ENCODE assay signal across 2 cellular contexts in the genomic region with DNA sequence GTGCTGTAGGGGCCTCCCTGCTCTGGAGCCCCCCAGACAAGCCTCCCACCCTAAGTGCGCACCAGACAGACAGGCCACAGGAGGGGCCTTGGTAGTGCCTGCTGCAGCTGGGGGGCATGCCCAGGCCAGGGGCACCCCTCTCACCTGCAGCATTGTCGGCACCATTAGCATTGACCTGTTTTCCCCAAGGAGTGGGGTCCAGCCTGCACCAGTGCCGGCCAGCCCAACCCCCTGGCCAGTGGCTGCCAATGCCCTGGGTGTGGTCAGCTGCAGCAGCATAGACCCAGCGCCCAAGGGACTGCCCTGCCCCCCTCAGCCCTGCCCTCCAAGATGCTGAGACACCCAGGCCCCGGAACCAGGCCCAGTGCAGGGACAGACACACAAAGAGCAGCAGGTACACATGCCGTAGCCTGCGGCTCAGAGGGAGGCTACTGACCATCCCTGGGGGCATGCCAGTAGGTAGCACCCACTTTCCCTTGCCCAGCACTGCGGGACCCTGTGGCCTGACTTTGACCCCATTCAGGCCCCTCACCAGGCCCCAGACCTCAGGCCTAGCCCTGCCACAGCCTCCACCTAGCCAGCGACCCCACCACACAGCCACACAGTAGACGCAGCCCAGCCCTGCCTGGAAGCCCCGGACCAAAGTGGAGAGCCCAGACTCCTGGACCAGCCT.
A peak's percentile ranks its signal among the peaks of the same experiment; 100 is the strongest.
TF ChIP-seq lines count a peak whose summit lies in the region.

No MANE protein-coding gene starts in this region.

TF ChIP-seq in A549, 52 proteins besides CTCF, POLR2A, EP300 and RAD21:
- TF ChIP-seq MAX (IDR thresholded peaks at IDR 0.05) (0 out of 2 replicates have a peak, but pooled peaks have one; percentile 13), POLR2AphosphoS2 (conservative IDR thresholded peaks at IDR 0.05; ENCODE audit: low read length) (no peak)
TF ChIP-seq in A549: peak in this region for 1.

TF ChIP-seq in H1, 55 proteins besides CTCF, POLR2A, EP300 and RAD21:
- no peak for TF ChIP-seq JUND (IDR thresholded peaks at IDR 0.05; ENCODE audit: low read length)
- TF ChIP-seq BRCA1 (IDR thresholded peaks at IDR 0.05; ENCODE audit: low read depth, low read length) = no peak
- TF ChIP-seq CREB1 (IDR thresholded peaks at IDR 0.05) = no peak
- no peak for TF ChIP-seq TAF7 (optimal IDR thresholded peaks at IDR 0.05; ENCODE audit: borderline replicate concordance, low read depth, low read length)
- no peak for TF ChIP-seq TBP (IDR thresholded peaks at IDR 0.05; ENCODE audit: low read depth, low read length)
- no peak for TF ChIP-seq KDM5A (IDR thresholded peaks at IDR 0.05; ENCODE audit: low read length)
- TF ChIP-seq BACH1 (IDR thresholded peaks at IDR 0.05; ENCODE audit: low read length) = no peak
- TF ChIP-seq ZNF274 (IDR thresholded peaks at IDR 0.05; ENCODE audit: borderline replicate concordance, extremely low read depth, low read length) = no peak
- TF ChIP-seq TCF12 (IDR thresholded peaks at IDR 0.05; ENCODE audit: low read depth, low read length) = no peak
- no peak for TF ChIP-seq SP4 (IDR thresholded peaks at IDR 0.05; ENCODE audit: low read length)
- TF ChIP-seq FOSL1 (IDR thresholded peaks at IDR 0.05; ENCODE audit: insufficient read depth, low read depth, low read length) = no peak
- TF ChIP-seq, protein P1, sequence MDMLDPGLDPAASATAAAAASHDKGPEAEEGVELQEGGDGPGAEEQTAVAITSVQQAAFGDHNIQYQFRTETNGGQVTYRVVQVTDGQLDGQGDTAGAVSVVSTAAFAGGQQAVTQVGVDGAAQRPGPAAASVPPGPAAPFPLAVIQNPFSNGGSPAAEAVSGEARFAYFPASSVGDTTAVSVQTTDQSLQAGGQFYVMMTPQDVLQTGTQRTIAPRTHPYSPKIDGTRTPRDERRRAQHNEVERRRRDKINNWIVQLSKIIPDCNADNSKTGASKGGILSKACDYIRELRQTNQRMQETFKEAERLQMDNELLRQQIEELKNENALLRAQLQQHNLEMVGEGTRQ (IDR thresholded peaks at IDR 0.05; ENCODE audit: low read length) = no peak
- no peak for TF ChIP-seq NANOG (IDR thresholded peaks at IDR 0.05; ENCODE audit: insufficient read depth, low read depth, low read length, poor library complexity, severe bottlenecking)
- TF ChIP-seq MAFK (IDR thresholded peaks at IDR 0.05; ENCODE audit: low read depth, low read length) = no peak
